In genomic region chr12:108967869-108968540, GRCh38 we compare ENCODE assay signal across 9 cellular contexts. TPM values are rescaled to one million over a fixed set of nuclear protein-coding genes. Genes with fewer than 3 reads are reported as not detected.
A peak's percentile ranks its signal among the peaks of the same experiment; 100 is the strongest.
DNase-seq lines count a peak whose midpoint lies in the region; ATAC-seq, FAIRE-seq and TF ChIP-seq lines count a peak whose summit lies in the region.
"Had no signal": no experiment of that assay in that cellular context is flagged by ENCODE, and none has a peak within 500 bp of the region (broad histone marks: within the 10 kb centered on the region; RNA-seq: fewer than 3 reads in every experiment).

No MANE protein-coding gene starts in this region.

- ATAC-seq in A549 (peak; percentile 58 to 89; a peak in 3 of 6 replicates), PC-3 (peak; percentile 53), HG02884 (IDR thresholded peaks at IDR 0.05; ENCODE audit: unreplicated experiment) (no peak), gastrocnemius medialis (no peak)
- no peak for ATAC-seq in naive thymus-derived CD8-positive, alpha-beta T cell

- H3K9me3 Mint-ChIP-seq in naive thymus-derived CD8-positive, alpha-beta T cell, result no peaks in the 10 kb centered on the region

- no peak overlapping the region for H3K4me3 Mint-ChIP-seq in naive thymus-derived CD8-positive, alpha-beta T cell

- CTCF ChIA-PET in A549 (lab: Yijun Ruan, JAX) (interaction anchor here (2.9 kb wide), 1 partner anchor 17 kb away, joined by 10 read pairs; no protein-coding TSS in a partner anchor), PC-3 (lab: Charles Lee) (no interaction called here)

- POLR2A ChIA-PET in A549 (lab: Yijun Ruan, JAX) (no interaction called here), PC-3 (lab: Charles Lee; ENCODE audit: unreplicated experiment) (no interaction called here)
- POLR2A ChIA-PET in naive thymus-derived CD8-positive, alpha-beta T cell (lab: Charles Lee), result interaction anchor here (0.7 kb wide), 1 partner anchor 233 kb away, joined by 3 read pairs; no protein-coding TSS in a partner anchor

- BruUV-seq in PC-3 (replicated peaks; lab: Mats Ljungman, UMichigan), result no TSS peak

- H3K4me2 ChIP-seq in A549 (no peak overlapping the region), PC-3 (ENCODE audit: low read length) (no peak overlapping the region)

- H3K36me3 ChIP-seq in PC-3 (ENCODE audit: low read depth, low read length), result no peaks in the 10 kb centered on the region
- H3K36me3 ChIP-seq in gastrocnemius medialis, result no peaks in the 10 kb centered on the region
- H3K36me3 ChIP-seq: esophagus squamous epithelium had no signal

- no peak overlapping the region for H3K4me3 ChIP-seq in A549
- no peak overlapping the region for H3K4me3 ChIP-seq in GM12865 (ENCODE audit: low read depth, low read length)
- H3K4me3 ChIP-seq in PC-3 (ENCODE audit: low read length), result no peak overlapping the region
- no peak overlapping the region for H3K4me3 ChIP-seq in gastrocnemius medialis
- H3K4me3 ChIP-seq: esophagus squamous epithelium had no signal

- H3K27ac ChIP-seq in A549 (no peak overlapping the region), PC-3 (ENCODE audit: low read length) (no peak overlapping the region), gastrocnemius medialis (no peak overlapping the region)
- H3K27ac ChIP-seq: esophagus squamous epithelium had no signal

- no peaks in the 10 kb centered on the region for H3F3A ChIP-seq in PC-3 (ENCODE audit: low read length, unreplicated experiment)

- H3K9me2 ChIP-seq in PC-3 (replicated peaks; ENCODE audit: low read length), result no peaks in the 10 kb centered on the region

- H3K4me1 Mint-ChIP-seq in naive thymus-derived CD8-positive, alpha-beta T cell, result no peaks in the 10 kb centered on the region

- peak; percentile 12 to 36; a peak in 2 of 5 replicates for TF ChIP-seq RAD21 in A549 (conservative IDR thresholded peaks at IDR 0.05 in 1 of 2, IDR thresholded peaks at IDR 0.05 in 1 of 2)

- H3K27me3 ChIP-seq in PC-3 (ENCODE audit: low read length) (0 out of 2 replicates have a peak, but pooled peaks cover 4% of the 10 kb centered on the region), gastrocnemius medialis (no peaks in the 10 kb centered on the region)

- TF ChIP-seq POLR2A in A549 (IDR thresholded peaks at IDR 0.05; ENCODE audit: low read length) (no peak), gastrocnemius medialis (IDR thresholded peaks at IDR 0.05) (no peak)

- WGBS in A549 (ENCODE audit: missing lambda C conversion rate), result 14% methylated on average over 2 of the region's 2 CpGs

- H2AFZ ChIP-seq in PC-3 (ENCODE audit: low read length), result no peak overlapping the region

- no peak overlapping the region for H3K9ac ChIP-seq in PC-3 (ENCODE audit: low read length)

- no peaks in the 10 kb centered on the region for H3K9me3 ChIP-seq in A549
- no peaks in the 10 kb centered on the region for H3K9me3 ChIP-seq in PC-3 (ENCODE audit: low read length)
- H3K9me3 ChIP-seq in gastrocnemius medialis, result no peaks in the 10 kb centered on the region
- H3K9me3 ChIP-seq: esophagus squamous epithelium had no signal

- DNase-seq in A549 (ENCODE audit: low read depth in 1 of 2, low spot score in 1 of 2), result peak; percentile 51 to 56
- peak; percentile 12 for DNase-seq in GM12865 (ENCODE audit: low read depth)
- peak; percentile 58 for DNase-seq in PC-3
- DNase-seq in globus pallidus (ENCODE audit: low spot score), result peak; percentile 37
- no peak for DNase-seq in gastrocnemius medialis
- DNase-seq in DMS153 treated with DMSO at 0.1 percent for 48 hours (lab: John Stamatoyannopoulos, UW; ENCODE audit: unreplicated experiment), result no peak
- DNase-seq in naive thymus-derived CD8-positive, alpha-beta T cell, result no peak
- DNase-seq: esophagus squamous epithelium had no signal

- no peak overlapping the region for H3K27ac Mint-ChIP-seq in naive thymus-derived CD8-positive, alpha-beta T cell

- no peak for FAIRE-seq in A549 (lab: Jason Lieb, UNC)

- intact Hi-C loops in PC-3 (cut with micrococcal nuclease) (no loop called here), gastrocnemius medialis (cut with DNase I; ENCODE audit: low total_unique reads) (no loop called here)

- no peaks in the 10 kb centered on the region for H3K79me2 ChIP-seq in PC-3 (ENCODE audit: low read length)

- no peaks in the 10 kb centered on the region for H4K20me1 ChIP-seq in PC-3 (ENCODE audit: low read length)

- in situ Hi-C loops in gastrocnemius medialis (cut with MboI; ENCODE audit: low sequenced_read_pairs in 4 of 4), result loop anchor here in 3 of 4 donors (25.0 kb wide), 2 partner anchors 206 to 331 kb away; partner anchors contain the start of gene SELPLG (in 3 of the 3)

- no peak for TF ChIP-seq EP300 in A549 (IDR thresholded peaks at IDR 0.05)

- TF ChIP-seq CTCF in A549 (IDR thresholded peaks at IDR 0.05), result peak; percentile 50
- peak; percentile 50 for TF ChIP-seq CTCF in GM12865 (IDR thresholded peaks at IDR 0.05; ENCODE audit: insufficient read depth, low read depth, low read length, missing control alignments)
- TF ChIP-seq CTCF in PC-3 (conservative IDR thresholded peaks at IDR 0.05; ENCODE audit: low read depth, low read length), result peak; percentile 87
- peak in 1 of 5 experiments; percentile 31 for TF ChIP-seq CTCF in gastrocnemius medialis (IDR thresholded peaks at IDR 0.05 in 4 of 5, conservative IDR thresholded peaks at IDR 0.05 in 1 of 5)

- H3K27me3 Mint-ChIP-seq in naive thymus-derived CD8-positive, alpha-beta T cell, result peaks cover 11 to 38% (median 16%) of the 10 kb centered on the region in 5 donors

- no peaks in the 10 kb centered on the region for H3K36me3 Mint-ChIP-seq in naive thymus-derived CD8-positive, alpha-beta T cell

- H3K4me1 ChIP-seq in A549 (no peaks in the 10 kb centered on the region), PC-3 (ENCODE audit: insufficient read depth, low read length) (no peaks in the 10 kb centered on the region), gastrocnemius medialis (peaks cover 6 to 17% of the 10 kb centered on the region in 2 donors)
- H3K4me1 ChIP-seq: esophagus squamous epithelium had no signal

TF ChIP-seq in A549, 52 proteins besides CTCF, POLR2A, EP300 and RAD21:
- TF ChIP-seq NFE2L2 (conservative IDR thresholded peaks at IDR 0.05; ENCODE audit: low read length) (no peak), RCOR1 (IDR thresholded peaks at IDR 0.05; ENCODE audit: low read depth, low read length) (no peak), HOXB13 (CRISPR knock-in tag; IDR thresholded peaks at IDR 0.05; ENCODE audit: low read depth) (no peak), CHD2 (IDR thresholded peaks at IDR 0.05; ENCODE audit: low read length, partially characterized antibody) (no peak), POLR2AphosphoS2 (conservative IDR thresholded peaks at IDR 0.05; ENCODE audit: low read length) (no peak), CBX2 (IDR thresholded peaks at IDR 0.05; ENCODE audit: borderline replicate concordance, low read depth) (no peak), USF2 (IDR thresholded peaks at IDR 0.05) (no peak), RNF2 (IDR thresholded peaks at IDR 0.05; ENCODE audit: borderline replicate concordance, low read depth) (no peak), PHF8 (IDR thresholded peaks at IDR 0.05; ENCODE audit: borderline replicate concordance, low read depth) (no peak), ESRRA (IDR thresholded peaks at IDR 0.05; ENCODE audit: borderline replicate concordance, low read length) (no peak), HEYL (CRISPR knock-in tag; IDR thresholded peaks at IDR 0.05) (no peak), JUNB (IDR thresholded peaks at IDR 0.05) (no peak), NR3C1 (IDR thresholded peaks at IDR 0.05) (no peak), MYC (IDR thresholded peaks at IDR 0.05; ENCODE audit: borderline replicate concordance, low read length) (no peak), SMC3 (IDR thresholded peaks at IDR 0.05) (no peak)
TF ChIP-seq in A549: peak in this region for 0.

RNA-seq across cellular contexts. Expression of gene SVOP, which starts 52.9 kb away (rescaled TPM):
- polyA plus RNA-seq in A549 (2011; rRNA removed) (not detected in 2 replicates), A549 (2017; fragmentation: RNase III; extraction: RNeasy Plus Mini Kit Qiagen cat#74134 plus additional on column Dnase treatment) (not detected in 3 replicates)
- polyA plus RNA-seq in A549 (2012; cell fraction: cytosol; rRNA removed), result not detected in 2 replicates
- polyA plus RNA-seq in A549 (2012; cell fraction: nucleus; rRNA removed), result not detected in 2 replicates
- polyA minus RNA-seq in A549 (2011; rRNA and poly(A)+ RNA removed), result not detected in 2 replicates
- total RNA-seq in PC-3 (2014; rRNA removed) (not detected in 2 replicates), gastrocnemius medialis (under 1 TPM in 1 of 4 donors, not detected in 3; 0.03 TPM)
- not detected for total RNA-seq in naive thymus-derived CD8-positive, alpha-beta T cell
- polyA plus RNA-seq in naive thymus-derived CD8-positive, alpha-beta T cell, result not detected
- total RNA-seq: esophagus squamous epithelium had no signal

Comparison
In these comparisons a context has a peak if more than half of its experiments do, and no peak if none do; other contexts are left out.
1. ATAC-seq: peak in A549 (2 of 2) and PC-3 (single experiment); none in HG02884 (single experiment), gastrocnemius medialis (0 of 2) and naive thymus-derived CD8-positive, alpha-beta T cell (0 of 2).
2. DNase-seq: peak in A549 (2 of 2), GM12865 (single experiment), PC-3 (single experiment) and globus pallidus (single experiment); none in gastrocnemius medialis (0 of 2), DMS153 treated with DMSO at 0.1 percent for 48 hours (single experiment) and naive thymus-derived CD8-positive, alpha-beta T cell (0 of 10).